8 cellular contexts compared by ENCODE assay signal in genomic region chr2:55418512-55419235, GRCh38. TPM values are rescaled to one million over a fixed set of nuclear protein-coding genes. Genes with fewer than 3 reads are reported as not detected.
DNase-seq lines count a peak whose midpoint lies in the region; ATAC-seq lines count a peak whose summit lies in the region.

No MANE protein-coding gene starts in this region.

- H3K4me2 ChIP-seq in Karpas-422 (ENCODE audit: low read depth, low read length, poor library complexity, severe bottlenecking): peak overlapping the region; percentile 94

- peaks cover 64% of the 10 kb centered on the region for H3K79me2 ChIP-seq in Karpas-422 (ENCODE audit: low read length)

- H3K9me3 ChIP-seq in Karpas-422 (ENCODE audit: low read length) (no peaks in the 10 kb centered on the region), iPS-20b (ENCODE audit: insufficient read depth, low read depth, low read length) (no peaks in the 10 kb centered on the region), stomach smooth muscle (ENCODE audit: control insufficient read depth in 2 of 2, low read length in 2 of 2) (no peaks in the 10 kb centered on the region)

- peaks cover 33% of the 10 kb centered on the region for H3K4me1 Mint-ChIP-seq in activated naive CD8-positive, alpha-beta T cell treated with anti-CD3 and anti-CD28 coated beads, Interleukin-2, amount 50 U/mL, for 24 hours

- H3K4me1 ChIP-seq in Karpas-422 (ENCODE audit: low read length): peaks cover 47% of the 10 kb centered on the region
- 0 out of 2 replicates have a peak, but pooled peaks cover 3% of the 10 kb centered on the region for H3K4me1 ChIP-seq in iPS-20b (ENCODE audit: insufficient read depth, low read length)
- H3K4me1 ChIP-seq in stomach smooth muscle (ENCODE audit: control insufficient read depth, insufficient read depth, low read length): no peaks in the 10 kb centered on the region

- H3K9ac ChIP-seq in Karpas-422 (ENCODE audit: low read length): peak overlapping the region; percentile 94
- peak overlapping the region; percentile 86 for H3K9ac ChIP-seq in iPS-20b (ENCODE audit: low read depth, low read length)
- H3K9ac ChIP-seq in stomach smooth muscle (ENCODE audit: low read length in 2 of 2): peak overlapping the region; percentile 84 to 92

- peaks cover 8% of the 10 kb centered on the region for H3K27me3 Mint-ChIP-seq in activated naive CD8-positive, alpha-beta T cell treated with anti-CD3 and anti-CD28 coated beads, Interleukin-2, amount 50 U/mL, for 24 hours

- peak overlapping the region; percentile 83 for H3K4me3 ChIP-seq in Karpas-422 (ENCODE audit: low read length)
- peak overlapping the region; percentile 83 for H3K4me3 ChIP-seq in iPS-20b (ENCODE audit: low read length)
- peak overlapping the region; percentile 91 to 92 for H3K4me3 ChIP-seq in stomach smooth muscle (ENCODE audit: low read length in 2 of 2)

- DNase-seq in EL (peak; percentile 12), Karpas-422 (peak; percentile 66), COLO829 (ENCODE audit: low spot score) (no peak)
- DNase-seq in activated naive CD8-positive, alpha-beta T cell treated with anti-CD3 and anti-CD28 coated beads, Interleukin-2, amount 50 U/mL, for 24 hours: no peak
- DNase-seq in stimulated activated CD4-positive, alpha-beta T cell treated with anti-CD3 and anti-CD28 coated beads, Interleukin-12 subunit alpha, Interleukin-12 subunit beta, amount 100 ng/mL, for 4 hours: no peak

- H3K9me3 Mint-ChIP-seq in activated naive CD8-positive, alpha-beta T cell treated with anti-CD3 and anti-CD28 coated beads, Interleukin-2, amount 50 U/mL, for 24 hours: no peaks in the 10 kb centered on the region

- H3K27ac ChIP-seq in Karpas-422 (ENCODE audit: low read length): peak overlapping the region; percentile 84
- peak overlapping the region; percentile 57 for H3K27ac ChIP-seq in iPS-20b (ENCODE audit: low read length)
- peak overlapping the region; percentile 81 for H3K27ac ChIP-seq in stomach smooth muscle (ENCODE audit: low read length)

- H2AFZ ChIP-seq in Karpas-422 (ENCODE audit: low read length): no peak overlapping the region

- no peaks in the 10 kb centered on the region for H4K20me1 ChIP-seq in Karpas-422 (ENCODE audit: insufficient read depth, low read depth, low read length)

- no peaks in the 10 kb centered on the region for H3K36me3 Mint-ChIP-seq in activated naive CD8-positive, alpha-beta T cell treated with anti-CD3 and anti-CD28 coated beads, Interleukin-2, amount 50 U/mL, for 24 hours (ENCODE audit: low read depth)

- H3K36me3 ChIP-seq in Karpas-422 (ENCODE audit: insufficient read depth, low read length): peaks cover 20% of the 10 kb centered on the region
- peaks cover 9% of the 10 kb centered on the region; the same call in 1 of the 2 replicates for H3K36me3 ChIP-seq in iPS-20b (ENCODE audit: insufficient read depth, low read depth, low read length)
- no peaks in the 10 kb centered on the region for H3K36me3 ChIP-seq in stomach smooth muscle (ENCODE audit: control insufficient read depth in 2 of 2, insufficient read depth in 2 of 2, low read length in 2 of 2)

- no peaks in the 10 kb centered on the region for H3K9me2 ChIP-seq in Karpas-422 (replicated peaks; ENCODE audit: insufficient read depth, low read length)

- H3K27me3 ChIP-seq in Karpas-422 (ENCODE audit: low read length) (no peaks in the 10 kb centered on the region), iPS-20b (ENCODE audit: insufficient read depth, low read length) (no peaks in the 10 kb centered on the region), stomach smooth muscle (ENCODE audit: control insufficient read depth in 1 of 2, insufficient read depth in 2 of 2, low read length in 2 of 2) (no peaks in the 10 kb centered on the region)

- ATAC-seq in activated naive CD8-positive, alpha-beta T cell treated with anti-CD3 and anti-CD28 coated beads, Interleukin-2, amount 50 U/mL, for 24 hours: no peak
- ATAC-seq in GM21737 (IDR thresholded peaks at IDR 0.05; ENCODE audit: unreplicated experiment): no peak

- H3K4me3 Mint-ChIP-seq in activated naive CD8-positive, alpha-beta T cell treated with anti-CD3 and anti-CD28 coated beads, Interleukin-2, amount 50 U/mL, for 24 hours: peak overlapping the region; percentile 80

- peak overlapping the region; percentile 81 for H3K27ac Mint-ChIP-seq in activated naive CD8-positive, alpha-beta T cell treated with anti-CD3 and anti-CD28 coated beads, Interleukin-2, amount 50 U/mL, for 24 hours

RNA-seq across cellular contexts. Expression of gene CCDC88A, which starts 1.0 kb away (rescaled TPM):
- total RNA-seq in Karpas-422 (2014; rRNA removed; shearing (Covaris generic); ENCODE audit: low replicate concordance): 129 and 262 TPM in 2 replicates

Comparison
In these comparisons a context has a peak if more than half of its experiments do, and no peak if none do; other contexts are left out.
1. DNase-seq: peak in EL (single experiment) and Karpas-422 (single experiment); none in activated naive CD8-positive, alpha-beta T cell treated with anti-CD3 and anti-CD28 coated beads, Interleukin-2, amount 50 U/mL, for 24 hours (single experiment), stimulated activated CD4-positive, alpha-beta T cell treated with anti-CD3 and anti-CD28 coated beads, Interleukin-12 subunit alpha, Interleukin-12 subunit beta, amount 100 ng/mL, for 4 hours (single experiment) and COLO829 (single experiment).
2. Peak in every context shown above with its lines, with median percentiles within 50 percentile points of each other: H3K27ac ChIP-seq, H3K4me3 ChIP-seq and H3K9ac ChIP-seq.